In genomic region chr16:2082171-2082982, GRCh38 we compare ENCODE assay signal across 12 cellular contexts. TPM values are rescaled to one million over a fixed set of nuclear protein-coding genes. Genes with fewer than 3 reads are reported as not detected.
DNase-seq lines count a peak whose midpoint lies in the region; ATAC-seq and TF ChIP-seq lines count a peak whose summit lies in the region.
"Had no signal": no experiment of that assay in that cellular context is flagged by ENCODE, and none has a peak within 500 bp of the region (broad histone marks: within the 10 kb centered on the region; RNA-seq: fewer than 3 reads in every experiment).

No MANE protein-coding gene starts in this region.

- H3K36me3 ChIP-seq in GM23338 (ENCODE audit: insufficient read depth) (no peaks in the 10 kb centered on the region), heart left ventricle (peaks cover 0 to 94% (median 57%) of the 10 kb centered on the region in 9 donors), rectal smooth muscle tissue (ENCODE audit: control insufficient read depth, insufficient read depth, low read length) (peaks cover 31% of the 10 kb centered on the region)

- H3K9me3 ChIP-seq in heart left ventricle: no peaks in the 10 kb centered on the region

- no peaks in the 10 kb centered on the region for H3K4me1 Mint-ChIP-seq in GM23338

- intact Hi-C loops in heart left ventricle (cut with DNase I): loop anchor here in 3 of 10 donors (5.0 to 10.0 kb wide), 2 partner anchors 58 to 60 kb away; partner anchors contain the start of gene NHERF2 (in 2 of the 3)

- H3K4me3 ChIP-seq in GM23338: no peak overlapping the region
- H3K4me3 ChIP-seq in heart left ventricle: no peak overlapping the region
- no peak overlapping the region for H3K4me3 ChIP-seq in rectal smooth muscle tissue (ENCODE audit: low read length)
- H3K4me3 ChIP-seq: dorsolateral prefrontal cortex, GM12878 had no signal

- TF ChIP-seq CTCF in GM23338 (conservative IDR thresholded peaks at IDR 0.05; ENCODE audit: low read depth in 2 of 2) (no peak), heart left ventricle (IDR thresholded peaks at IDR 0.05) (peak in 3 of 12 donors; percentile 10 to 11 (median 11))

- no peak overlapping the region for H2AFZ ChIP-seq in GM23338

- ATAC-seq in GM23338: peak; percentile 16
- ATAC-seq in heart left ventricle: peak; percentile 35 to 74 (median 49)
- ATAC-seq in GM19351 (IDR thresholded peaks at IDR 0.05; ENCODE audit: unreplicated experiment): no peak
- ATAC-seq in GM18868 (IDR thresholded peaks at IDR 0.05; ENCODE audit: unreplicated experiment): no peak

- no peak overlapping the region for H3K4me3 Mint-ChIP-seq in GM23338

- H3K27ac Mint-ChIP-seq in GM23338: no peak overlapping the region; the same call in 1 of the 2 replicates
- H3K27ac Mint-ChIP-seq: activated T-helper 2 cell treated with anti-CD3 and anti-CD28 coated beads, Interferon-gamma antibody, Interleukin-2, Interleukin-4, amounts not matched to agents 10 μg/mL and 5 μg/mL and 100 μg/mL, durations not matched to agents 14 hours and 24 hours and 36 hours had no signal

- peaks cover 2% of the 10 kb centered on the region for H3K27me3 Mint-ChIP-seq in GM23338 (ENCODE audit: insufficient read depth, low read depth, poor library complexity)

- no peaks in the 10 kb centered on the region for H3F3A ChIP-seq in GM23338 (replicated peaks; ENCODE audit: low read depth)

- H3K9ac ChIP-seq in rectal smooth muscle tissue (ENCODE audit: low read length): no peak overlapping the region

- no peak overlapping the region for H3K27ac ChIP-seq in GM23338 (ENCODE audit: low read depth)
- peak overlapping the region in 11 of 12 donors; percentile 9 to 75 (median 51) for H3K27ac ChIP-seq in heart left ventricle
- peak overlapping the region; percentile 27 for H3K27ac ChIP-seq in rectal smooth muscle tissue (ENCODE audit: low read depth, low read length)
- H3K27ac ChIP-seq: C4-2B had no signal

- no peaks in the 10 kb centered on the region for H3K27me3 ChIP-seq in GM23338 (ENCODE audit: insufficient read depth)
- no peaks in the 10 kb centered on the region for H3K27me3 ChIP-seq in heart left ventricle
- H3K27me3 ChIP-seq in rectal smooth muscle tissue (ENCODE audit: control insufficient read depth, insufficient read depth, low read length): no peaks in the 10 kb centered on the region
- H3K27me3 ChIP-seq: dorsolateral prefrontal cortex had no signal

- TF ChIP-seq POLR2A in heart left ventricle (IDR thresholded peaks at IDR 0.05): no peak

- peaks cover 5% of the 10 kb centered on the region; the same call in 1 of the 3 replicates for H3K36me3 Mint-ChIP-seq in GM23338 (ENCODE audit: low read depth)

- H3K4me1 ChIP-seq in GM23338 (ENCODE audit: insufficient read depth) (no peaks in the 10 kb centered on the region), heart left ventricle (peaks cover 5 to 32% (median 22%) of the 10 kb centered on the region in 12 donors), rectal smooth muscle tissue (ENCODE audit: control insufficient read depth, insufficient read depth, low read length) (peaks cover 4% of the 10 kb centered on the region)

- H4K20me1 ChIP-seq in GM23338 (replicated peaks; ENCODE audit: insufficient read depth): no peaks in the 10 kb centered on the region

- WGBS in heart left ventricle, 4 donors: 54 to 74% (median 65%) methylated on average over 23 to 32 of the region's 32 CpGs

- DNase-seq in GM23338 (ENCODE audit: low spot score) (no peak), heart left ventricle (peak in 2 of 5 donors; percentile 65 to 68), NCI-H524 (lab: John Stamatoyannopoulos, UW) (no peak)
- DNase-seq in stimulated activated naive CD4-positive, alpha-beta T cell treated with Interleukin-2 at 50 U/mL for 16 hours (lab: John Stamatoyannopoulos, UW): no peak

- no peaks in the 10 kb centered on the region for H3K9me2 ChIP-seq in GM23338 (ENCODE audit: insufficient read depth)

- no peaks in the 10 kb centered on the region for H3K9me3 Mint-ChIP-seq in GM23338
- H3K9me3 Mint-ChIP-seq: activated T-helper 2 cell treated with anti-CD3 and anti-CD28 coated beads, Interferon-gamma antibody, Interleukin-2, Interleukin-4, amounts not matched to agents 10 μg/mL and 5 μg/mL and 100 μg/mL, durations not matched to agents 14 hours and 24 hours and 36 hours had no signal

- no peak overlapping the region for H3K4me2 ChIP-seq in GM23338

- H3K79me2 ChIP-seq in GM23338 (replicated peaks; ENCODE audit: insufficient read depth): no peaks in the 10 kb centered on the region

TF ChIP-seq in GM23338, 12 proteins besides CTCF, POLR2A, EP300 and RAD21:
- TF ChIP-seq EZH2phosphoT487 (IDR thresholded peaks at IDR 0.05; ENCODE audit: unreplicated experiment) (no peak), POLR2AphosphoS5 (IDR thresholded peaks at IDR 0.05; ENCODE audit: low read depth) (no peak), ZNF331 (CRISPR knock-in tag; IDR thresholded peaks at IDR 0.05; ENCODE audit: low read depth) (no peak)

TF ChIP-seq in PFSK-1, 5 proteins besides CTCF, POLR2A, EP300 and RAD21:
- peak; percentile 16 for TF ChIP-seq FOXP2 (optimal IDR thresholded peaks at IDR 0.05; ENCODE audit: borderline replicate concordance, extremely low read depth, extremely low read length, insufficient read depth)
- no peak for TF ChIP-seq POLR2AphosphoS5 (IDR thresholded peaks at IDR 0.05; ENCODE audit: low read depth, low read length)

RNA-seq across cellular contexts. Expression of gene TSC2, which starts 34.6 kb away (rescaled TPM):
- 81.4 and 93.0 TPM in 2 replicates for total RNA-seq in GM23338 (2014; rRNA removed; shearing (Covaris generic))
- polyA plus RNA-seq in GM23338 (2016; fragmentation: Nextera tagmentation; extraction: Ambion mirVana) (36.3 and 40.5 TPM in 2 replicates), heart left ventricle (10 to 100 TPM; 33.3 to 44.8 TPM)
- polyA plus RNA-seq in PFSK-1 (2012; ENCODE audit: insufficient read length, low read depth): 71.4 TPM
- 10 to 100 TPM; 48.4 to 94.5 (median 70.4) TPM for total RNA-seq in heart left ventricle

RNA-seq across cellular contexts. Expression of gene NTHL1, which starts 34.7 kb away (rescaled TPM):
- total RNA-seq in GM23338 (2014; rRNA removed; shearing (Covaris generic)): 84.6 and 97.1 TPM in 2 replicates
- polyA plus RNA-seq in GM23338 (2016; fragmentation: Nextera tagmentation; extraction: Ambion mirVana) (87.9 and 94.9 TPM in 2 replicates), heart left ventricle (10 to 100 TPM; 13.1 to 32.3 TPM)
- polyA plus RNA-seq in PFSK-1 (2012; ENCODE audit: insufficient read length, low read depth): 61.0 TPM
- total RNA-seq in heart left ventricle: 10 to 100 TPM in 7 of 9 donors, 1 to 10 TPM in 2; 9.0 to 25.0 (median 11.7) TPM

RNA-seq across cellular contexts. Expression of gene PKD1, which starts 53.3 kb away (rescaled TPM):
- 75.5 and 107 TPM in 2 replicates for total RNA-seq in GM23338 (2014; rRNA removed; shearing (Covaris generic))
- polyA plus RNA-seq in GM23338 (2016; fragmentation: Nextera tagmentation; extraction: Ambion mirVana) (18.5 and 21.1 TPM in 2 replicates), heart left ventricle (100 to 1,000 TPM in 1 of 2 donors, 10 to 100 TPM in 1; 90.6 to 105 TPM)
- polyA plus RNA-seq in PFSK-1 (2012; ENCODE audit: insufficient read length, low read depth): 277 TPM
- total RNA-seq in heart left ventricle: 100 to 1,000 TPM in 6 of 9 donors, 10 to 100 TPM in 3; 64.9 to 441 (median 110) TPM

RNA-seq across cellular contexts. Expression of gene NHERF2, which starts 55.7 kb away (rescaled TPM):
- total RNA-seq in GM23338 (2014; rRNA removed; shearing (Covaris generic)): 15.4 and 16.5 TPM in 2 replicates
- polyA plus RNA-seq in GM23338 (2016; fragmentation: Nextera tagmentation; extraction: Ambion mirVana) (12.0 and 21.0 TPM in 2 replicates), heart left ventricle (100 to 1,000 TPM; 213 to 396 TPM)
- 108 TPM for polyA plus RNA-seq in PFSK-1 (2012; ENCODE audit: insufficient read length, low read depth)
- total RNA-seq in heart left ventricle: 100 to 1,000 TPM; 124 to 496 (median 227) TPM

Comparison
In these comparisons a context has a peak if more than half of its experiments do, and no peak if none do; other contexts are left out.
1. ATAC-seq: peak in GM23338 (single experiment) and heart left ventricle (4 of 4); none in GM19351 (single experiment) and GM18868 (single experiment).